In genomic region chr10:101781984-101782810, GRCh38 we compare ENCODE assay signal across 8 cellular contexts. TPM values are rescaled to one million over a fixed set of nuclear protein-coding genes. Genes with fewer than 3 reads are reported as not detected.
DNase-seq lines count a peak whose midpoint lies in the region; ATAC-seq, FAIRE-seq and TF ChIP-seq lines count a peak whose summit lies in the region.

No MANE protein-coding gene starts in this region.

- no peak overlapping the region for H2BK5ac ChIP-seq in mesenchymal stem cell (ENCODE audit: low read depth, low read length, poor library complexity, severe bottlenecking)

- no peak overlapping the region for H3K4ac ChIP-seq in mesenchymal stem cell (ENCODE audit: low read depth in 1 of 2, low read length in 2 of 2)

- TF ChIP-seq RAD21 in K562 (CRISPR knock-in tag; conservative IDR thresholded peaks at IDR 0.05 in 1 of 2, IDR thresholded peaks at IDR 0.05 in 1 of 2) = no peak

- H3K79me1 ChIP-seq in mesenchymal stem cell (replicated peaks; ENCODE audit: low read length, poor library complexity, severe bottlenecking) = peaks cover 15% of the 10 kb centered on the region

- H3K4me1 Mint-ChIP-seq in stimulated activated naive CD8-positive, alpha-beta T cell treated with anti-CD3 and anti-CD28 coated beads, Interleukin-15, Interleukin-2, amounts not matched to agents 100 ng/mL and 50 ng/mL, for 24 hours (ENCODE audit: low read depth) = peaks cover 63% of the 10 kb centered on the region

- peaks cover 49% of the 10 kb centered on the region for H3K36me3 ChIP-seq in K562 (ENCODE audit: control insufficient read depth, insufficient read depth, low read length)
- H3K36me3 ChIP-seq in mesenchymal stem cell (ENCODE audit: control insufficient read depth in 1 of 2, insufficient read depth in 2 of 2, low read depth in 1 of 2, low read length in 2 of 2) = peaks cover 33 to 40% of the 10 kb centered on the region in 2 experiments

- H3K4me3 ChIP-seq in K562 (peak overlapping the region; percentile 73), mesenchymal stem cell (ENCODE audit: insufficient read depth in 1 of 2, low read depth in 1 of 2, low read length in 2 of 2) (peak overlapping the region in 1 of 2 experiments; percentile 95)

- H2BK15ac ChIP-seq in mesenchymal stem cell (ENCODE audit: low read depth, poor library complexity, severe bottlenecking) = no peak overlapping the region

- no peak overlapping the region for H2AK5ac ChIP-seq in mesenchymal stem cell (ENCODE audit: low read length, severe bottlenecking)

- H4K91ac ChIP-seq in mesenchymal stem cell (ENCODE audit: low read length) = no peak overlapping the region

- in situ Hi-C loops in K562 (cut with MboI) = loop anchor here (5.0 kb wide), 1 partner anchor 175 kb away; no protein-coding TSS in a partner anchor

- no peak overlapping the region for H3K18ac ChIP-seq in mesenchymal stem cell (ENCODE audit: low read depth in 1 of 2, low read length in 2 of 2)

- TF ChIP-seq CTCF in K562 (IDR thresholded peaks at IDR 0.05 in 2 of 3, conservative IDR thresholded peaks at IDR 0.05 in 1 of 3; ENCODE audit: insufficient read depth in 2 of 3, low read depth in 1 of 3, low read length in 3 of 3) = no peak

- POLR2A ChIA-PET in K562 (lab: Yijun Ruan, JAX) = interaction anchor here (0.6 to 2.9 kb wide), 2 partner anchors 10 to 180 kb away, joined by 3 to 14 read pairs; no protein-coding TSS in a partner anchor

- BruUV-seq in K562 (replicated peaks; lab: Mats Ljungman, UMichigan) = no TSS peak

- TF ChIP-seq POLR2A in K562 (conservative IDR thresholded peaks at IDR 0.05) = no peak

- H3K27me3 ChIP-seq in K562 (ENCODE audit: control insufficient read depth in 2 of 2, insufficient read depth in 2 of 2, low read length in 2 of 2) (no peaks in the 10 kb centered on the region), mesenchymal stem cell (ENCODE audit: control insufficient read depth in 1 of 2, insufficient read depth in 1 of 2, low read length in 2 of 2) (peaks cover 15 to 26% of the 10 kb centered on the region in 2 experiments)

- no peak for TF ChIP-seq EP300 in K562 (IDR thresholded peaks at IDR 0.05; ENCODE audit: low read length)

- peak overlapping the region in 1 of 2 experiments; percentile 18 for H3K14ac ChIP-seq in mesenchymal stem cell (ENCODE audit: low read length in 2 of 2)

- no peak overlapping the region for H2BK12ac ChIP-seq in mesenchymal stem cell (ENCODE audit: low read length in 2 of 2)

- intact Hi-C loops in K562 (cut with micrococcal nuclease) = loop anchor here (1.0 to 5.0 kb wide), 3 partner anchors 180 to 570 kb away; no protein-coding TSS in a partner anchor

- peaks cover 16% of the 10 kb centered on the region for H3K27me3 Mint-ChIP-seq in stimulated activated naive CD8-positive, alpha-beta T cell treated with anti-CD3 and anti-CD28 coated beads, Interleukin-15, Interleukin-2, amounts not matched to agents 100 ng/mL and 50 ng/mL, for 24 hours

- no peaks in the 10 kb centered on the region for H3K9me3 Mint-ChIP-seq in stimulated activated naive CD8-positive, alpha-beta T cell treated with anti-CD3 and anti-CD28 coated beads, Interleukin-15, Interleukin-2, amounts not matched to agents 100 ng/mL and 50 ng/mL, for 24 hours

- peak overlapping the region; percentile 99 for H3K27ac Mint-ChIP-seq in stimulated activated naive CD8-positive, alpha-beta T cell treated with anti-CD3 and anti-CD28 coated beads, Interleukin-15, Interleukin-2, amounts not matched to agents 100 ng/mL and 50 ng/mL, for 24 hours

- CTCF ChIA-PET in K562 (lab: Yijun Ruan, JAX; ENCODE audit: low intra/inter-chr PET ratio) = interaction anchor here (0.9 to 2.6 kb wide), 3 partner anchors 178 to 180 kb away, joined by 3 to 32 read pairs (median 5); no protein-coding TSS in a partner anchor

- no peak for FAIRE-seq in K562 (lab: Jason Lieb, UNC)

- no peaks in the 10 kb centered on the region for H3K9me1 ChIP-seq in K562 (ENCODE audit: control insufficient read depth, insufficient read depth, low read length)

- H3K9me3 ChIP-seq in K562 (replicated peaks; ENCODE audit: control insufficient read depth, insufficient read depth, low read depth, low read length) = no peaks in the 10 kb centered on the region
- H3K9me3 ChIP-seq in mesenchymal stem cell (ENCODE audit: control insufficient read depth, low read length) = no peaks in the 10 kb centered on the region

- peaks cover 21% of the 10 kb centered on the region for H3K79me2 ChIP-seq in K562 (ENCODE audit: control insufficient read depth, insufficient read depth, low read length)

- H3K9ac ChIP-seq in K562 (ENCODE audit: insufficient read depth in 1 of 2, low read depth in 2 of 2, low read length in 2 of 2) (peak overlapping the region; percentile 81 to 92), mesenchymal stem cell (ENCODE audit: low read length) (peak overlapping the region; percentile 95)

- H3K36me3 Mint-ChIP-seq in stimulated activated naive CD8-positive, alpha-beta T cell treated with anti-CD3 and anti-CD28 coated beads, Interleukin-15, Interleukin-2, amounts not matched to agents 100 ng/mL and 50 ng/mL, for 24 hours (ENCODE audit: low read depth) = peaks cover 67% of the 10 kb centered on the region

- 8% methylated on average over 8 of the region's 17 CpGs for WGBS in K562 (ENCODE audit: insufficient coverage, low coverage, missing lambda C conversion rate)
- WGBS in mesenchymal stem cell = 84% methylated on average over 9 of the region's 17 CpGs

- H3K23ac ChIP-seq in mesenchymal stem cell (ENCODE audit: low read length in 2 of 2) = no peak overlapping the region

- peaks cover 17 to 50% of the 10 kb centered on the region in 2 experiments for H3K4me1 ChIP-seq in K562 (replicated peaks in 1 of 2; ENCODE audit: control insufficient read depth in 2 of 2, insufficient read depth in 2 of 2, low read length in 2 of 2)
- peaks cover 37% of the 10 kb centered on the region for H3K4me1 ChIP-seq in mesenchymal stem cell (ENCODE audit: control insufficient read depth, insufficient read depth, low read depth, low read length)

- DNase-seq in stimulated activated naive CD8-positive, alpha-beta T cell treated with anti-CD3 and anti-CD28 coated beads, Interleukin-15, Interleukin-2, amounts not matched to agents 100 U/mL and 50 U/mL, for 24 hours = no peak
- peak in 1 of 4 experiments; percentile 17 for DNase-seq in K562 (ENCODE audit: extremely low read depth in 1 of 4, low spot score in 3 of 4)
- no peak for DNase-seq in mesenchymal stem cell
- no peak for DNase-seq in NCI-H1092 (lab: John Stamatoyannopoulos, UW)

- H4K8ac ChIP-seq in mesenchymal stem cell (ENCODE audit: low read length) = no peak overlapping the region

- peak overlapping the region; percentile 81 for H3K4me2 ChIP-seq in K562 (ENCODE audit: insufficient read depth, low read length)
- peak overlapping the region; percentile 62 for H3K4me2 ChIP-seq in mesenchymal stem cell (ENCODE audit: low read length, poor library complexity, severe bottlenecking)

- H2AFZ ChIP-seq in K562 (ENCODE audit: low read depth, low read length) = peak overlapping the region; percentile 86
- no peak overlapping the region for H2AFZ ChIP-seq in mesenchymal stem cell (ENCODE audit: low read depth, low read length)

- ATAC-seq in stimulated activated naive CD8-positive, alpha-beta T cell treated with anti-CD3 and anti-CD28 coated beads, Interleukin-15, Interleukin-2, amounts not matched to agents 100 U/mL and 50 U/mL, for 24 hours = no peak
- ATAC-seq in K562 = no peak
- no peak for ATAC-seq in HG03571 (IDR thresholded peaks at IDR 0.05; ENCODE audit: unreplicated experiment)
- no peak for ATAC-seq in GM21423 (IDR thresholded peaks at IDR 0.05; ENCODE audit: unreplicated experiment)
- ATAC-seq in HG02623 (IDR thresholded peaks at IDR 0.05; ENCODE audit: unreplicated experiment) = no peak

- H2BK120ac ChIP-seq in mesenchymal stem cell (ENCODE audit: low read depth, low read length) = no peak overlapping the region

- H3K27ac ChIP-seq in K562 (ENCODE audit: extremely low read depth, low read depth, low read length) (peak overlapping the region; percentile 65), mesenchymal stem cell (ENCODE audit: low read length, poor library complexity, severe bottlenecking) (no peak overlapping the region)

- H4K20me1 ChIP-seq in K562 (replicated peaks; ENCODE audit: control insufficient read depth, insufficient read depth, low read length) = peaks cover 11% of the 10 kb centered on the region

- peak overlapping the region; percentile 100 for H3K4me3 Mint-ChIP-seq in stimulated activated naive CD8-positive, alpha-beta T cell treated with anti-CD3 and anti-CD28 coated beads, Interleukin-15, Interleukin-2, amounts not matched to agents 100 ng/mL and 50 ng/mL, for 24 hours

RNA-seq across cellular contexts. Expression of gene NPM3, which starts 1.0 kb away (rescaled TPM):
- 7.6 and 17.3 TPM in 2 replicates for total RNA-seq in K562 (2011; cell fraction: chromatin; rRNA removed; ENCODE audit: low replicate concordance)
- 26.8 and 34.0 TPM in 2 replicates for total RNA-seq in K562 (2011; cell fraction: nucleolus; rRNA removed)
- total RNA-seq in K562 (2011; cell fraction: nucleoplasm; rRNA removed) = 22.0 and 23.0 TPM in 2 replicates
- 171 and 204 TPM in 2 replicates for total RNA-seq in K562 (2014; rRNA removed)
- total RNA-seq in K562 (2014; rRNA removed; fragmentation: Illumina TruSeq; extraction: Trizol) = 85.8 and 114 TPM in 2 replicates
- 108 and 112 TPM in 2 replicates for total RNA-seq in K562 (2015; rRNA removed; fragmentation: Illumina TruSeq; extraction: Trizol)
- 147 and 148 TPM in 2 replicates for total RNA-seq in K562 (2021)
- 88.9 and 97.4 TPM in 2 replicates for polyA plus RNA-seq in K562 (2011; rRNA removed)
- polyA plus RNA-seq in K562 (2011; cell fraction: cytosol; rRNA removed) = 141 and 176 TPM in 2 replicates
- 72.2 and 89.1 TPM in 2 replicates for polyA plus RNA-seq in K562 (2011; cell fraction: nucleus; rRNA removed)
- polyA plus RNA-seq in K562 (2012) = 76.1 and 130 TPM in 2 replicates
- 204 and 239 TPM in 2 replicates for polyA plus RNA-seq in K562 (2014; fragmentation: Illumina TruSeq; extraction: Trizol)
- polyA plus RNA-seq in K562 (2014; fragmentation: Nextera tagmentation; extraction: Ambion mirVana) = 10 to 100 TPM; 15.2 to 54.4 TPM
- polyA plus RNA-seq in K562 (2014; rRNA removed) = 161 and 168 TPM in 2 replicates
- polyA minus RNA-seq in K562 (2011; rRNA and poly(A)+ RNA removed) = 48.1 and 61.6 TPM in 2 replicates
- 36.0 and 44.2 TPM in 2 replicates for polyA minus RNA-seq in K562 (2011; cell fraction: cytosol; rRNA and poly(A)+ RNA removed)
- 11.2 and 12.2 TPM in 2 replicates for polyA minus RNA-seq in K562 (2011; cell fraction: nucleus; rRNA and poly(A)+ RNA removed)
- 35.4 TPM for polyA plus RNA-seq in mesenchymal stem cell (2013, experiment 1 of 2)
- 33.5 TPM for polyA plus RNA-seq in mesenchymal stem cell (2013, experiment 2 of 2)

RNA-seq across cellular contexts. Expression of gene FGF8, which starts 6.3 kb away (rescaled TPM):
- total RNA-seq in K562 (2011; cell fraction: chromatin; rRNA removed; ENCODE audit: low replicate concordance) = not detected in 2 replicates
- 0.67 TPM in 1 of 2 replicates, not detected in the other for total RNA-seq in K562 (2011; cell fraction: nucleolus; rRNA removed)
- 1.0 TPM in 1 of 2 replicates, not detected in the other for total RNA-seq in K562 (2011; cell fraction: nucleoplasm; rRNA removed)
- total RNA-seq in K562 (2014; rRNA removed) = 0.82 TPM in 1 of 2 replicates, not detected in the other
- total RNA-seq in K562 (2014; rRNA removed; fragmentation: Illumina TruSeq; extraction: Trizol) = not detected in 2 replicates
- not detected in 2 replicates for total RNA-seq in K562 (2015; rRNA removed; fragmentation: Illumina TruSeq; extraction: Trizol)
- total RNA-seq in K562 (2021) = 0.29 and 0.31 TPM in 2 replicates
- polyA plus RNA-seq in K562 (2011; rRNA removed) = 0.13 and 0.24 TPM in 2 replicates
- polyA plus RNA-seq in K562 (2011; cell fraction: cytosol; rRNA removed) = 0.73 TPM in 1 of 2 replicates, not detected in the other
- polyA plus RNA-seq in K562 (2011; cell fraction: nucleus; rRNA removed) = 1.5 TPM in 2 replicates
- 0.09 TPM in 1 of 2 replicates, not detected in the other for polyA plus RNA-seq in K562 (2012)
- not detected in 2 replicates for polyA plus RNA-seq in K562 (2014; fragmentation: Illumina TruSeq; extraction: Trizol)
- polyA plus RNA-seq in K562 (2014; fragmentation: Nextera tagmentation; extraction: Ambion mirVana) = not detected
- 0.28 and 0.44 TPM in 2 replicates for polyA plus RNA-seq in K562 (2014; rRNA removed)
- polyA minus RNA-seq in K562 (2011; rRNA and poly(A)+ RNA removed) = not detected in 2 replicates
- not detected in 2 replicates for polyA minus RNA-seq in K562 (2011; cell fraction: cytosol; rRNA and poly(A)+ RNA removed)
- polyA minus RNA-seq in K562 (2011; cell fraction: nucleus; rRNA and poly(A)+ RNA removed) = 0.54 TPM in 1 of 2 replicates, not detected in the other
- not detected for polyA plus RNA-seq in mesenchymal stem cell (2013, experiment 1 of 2)
- not detected for polyA plus RNA-seq in mesenchymal stem cell (2013, experiment 2 of 2)

RNA-seq across cellular contexts. Expression of gene OGA, which starts 36.0 kb away (rescaled TPM):
- 146 and 468 TPM in 2 replicates for total RNA-seq in K562 (2011; cell fraction: chromatin; rRNA removed; ENCODE audit: low replicate concordance)
- 65.4 and 98.2 TPM in 2 replicates for total RNA-seq in K562 (2011; cell fraction: nucleolus; rRNA removed)
- total RNA-seq in K562 (2011; cell fraction: nucleoplasm; rRNA removed) = 193 and 258 TPM in 2 replicates
- 47.5 and 51.3 TPM in 2 replicates for total RNA-seq in K562 (2014; rRNA removed)
- total RNA-seq in K562 (2014; rRNA removed; fragmentation: Illumina TruSeq; extraction: Trizol) = 67.1 and 72.2 TPM in 2 replicates
- 58.4 and 60.7 TPM in 2 replicates for total RNA-seq in K562 (2015; rRNA removed; fragmentation: Illumina TruSeq; extraction: Trizol)
- 41.6 and 54.3 TPM in 2 replicates for total RNA-seq in K562 (2021)
- polyA plus RNA-seq in K562 (2011; rRNA removed) = 73.5 and 79.9 TPM in 2 replicates
- 7.7 and 23.2 TPM in 2 replicates for polyA plus RNA-seq in K562 (2011; cell fraction: cytosol; rRNA removed)
- polyA plus RNA-seq in K562 (2011; cell fraction: nucleus; rRNA removed) = 116 and 157 TPM in 2 replicates
- polyA plus RNA-seq in K562 (2012) = 42.3 and 50.2 TPM in 2 replicates
- 61.1 and 61.2 TPM in 2 replicates for polyA plus RNA-seq in K562 (2014; fragmentation: Illumina TruSeq; extraction: Trizol)
- polyA plus RNA-seq in K562 (2014; fragmentation: Nextera tagmentation; extraction: Ambion mirVana) = 10 to 100 TPM; 13.5 to 18.6 TPM
- polyA plus RNA-seq in K562 (2014; rRNA removed) = 59.5 and 61.8 TPM in 2 replicates
- polyA minus RNA-seq in K562 (2011; rRNA and poly(A)+ RNA removed) = 82.2 and 103 TPM in 2 replicates
- 25.0 and 32.5 TPM in 2 replicates for polyA minus RNA-seq in K562 (2011; cell fraction: cytosol; rRNA and poly(A)+ RNA removed)
- 36.2 and 78.1 TPM in 2 replicates for polyA minus RNA-seq in K562 (2011; cell fraction: nucleus; rRNA and poly(A)+ RNA removed)
- polyA plus RNA-seq in mesenchymal stem cell (2013, experiment 1 of 2) = 40.9 TPM
- 39.4 TPM for polyA plus RNA-seq in mesenchymal stem cell (2013, experiment 2 of 2)
